In genomic region chr13:80584785-80585184, GRCh38 we compare ENCODE assay signal across 31 cellular contexts.
"Had no signal": no experiment of that assay in that cellular context is flagged by ENCODE, and none has a peak within 500 bp of the region (broad histone marks: within the 10 kb centered on the region; RNA-seq: fewer than 3 reads in every experiment).

No MANE protein-coding gene starts in this region.

- DNase-seq: activated CD4-positive, alpha-beta T cell treated with anti-CD3 and anti-CD28 coated beads for 1 hour; activated CD4-positive, alpha-beta T cell treated with anti-CD3 and anti-CD28 coated beads for 4 hours; activated CD4-positive, alpha-beta T cell treated with anti-CD3 and anti-CD28 coated beads, Interleukin-2, amount 10 ng/mL, durations not matched to agents 7 days and 5 days; activated CD4-positive, alpha-beta T cell treated with anti-CD3 and anti-CD28 coated beads, Interleukin-2, amount 50 U/mL, for 4 hours; activated CD8-positive, alpha-beta memory T cell treated with anti-CD3 and anti-CD28 coated beads for 24 hours; activated CD8-positive, alpha-beta T cell treated with anti-CD3 and anti-CD28 coated beads for 36 hours; activated effector memory CD4-positive, alpha-beta T cell treated with anti-CD3 and anti-CD28 coated beads, Interleukin-2, amount 50 U/mL, for 16 hours; activated naive CD4-positive, alpha-beta T cell treated with anti-CD3 and anti-CD28 coated beads for 36 hours; activated naive CD8-positive, alpha-beta T cell treated with anti-CD3 and anti-CD28 coated beads for 36 hours; activated naive CD8-positive, alpha-beta T cell treated with anti-CD3 and anti-CD28 coated beads, Interleukin-2, amount 50 U/mL, for 24 hours; activated T-cell treated with anti-CD3 and anti-CD28 coated beads, Interleukin-2, amount 50 U/mL, for 48 hours; adrenal gland; dorsolateral prefrontal cortex; effector memory CD4-positive, alpha-beta T cell; erythroblast; foreskin keratinocyte; gastrocnemius medialis; glutamatergic neuron; heart left ventricle; T-helper 2 cell had no signal

- H3K4me1 ChIP-seq: adrenal gland, ascending aorta, breast epithelium, esophagus muscularis mucosa, foreskin keratinocyte, gastrocnemius medialis, heart left ventricle had no signal

- H3K4me3 Mint-ChIP-seq: activated CD4-positive, alpha-beta T cell treated with anti-CD3 and anti-CD28 coated beads, Interleukin-2, amount 10 ng/mL, durations not matched to agents 7 days and 5 days; activated CD8-positive, alpha-beta T cell treated with anti-CD3 and anti-CD28 coated beads for 36 hours; activated naive CD4-positive, alpha-beta T cell treated with anti-CD3 and anti-CD28 coated beads for 36 hours; activated naive CD4-positive, alpha-beta T cell treated with anti-CD3 and anti-CD28 coated beads, Interleukin-2, amount 50 U/mL, for 24 hours; activated naive CD8-positive, alpha-beta T cell treated with anti-CD3 and anti-CD28 coated beads for 36 hours; activated naive CD8-positive, alpha-beta T cell treated with anti-CD3 and anti-CD28 coated beads, Interleukin-2, amount 50 U/mL, for 24 hours; activated T-helper 1 cell treated with anti-CD3 and anti-CD28 coated beads, Interleukin-12 subunit alpha, Interleukin-12 subunit beta, Interleukin-2, Interleukin-4 antibody, amounts not matched to agents 30 ng/mL and 10 ng/mL and 1 ng/mL, durations not matched to agents 14 hours and 24 hours and 36 hours; brain; central memory CD8-positive, alpha-beta T cell; dendritic cell treated with granulocyte-macrophage colony-stimulating factor and Interleukin-4, amounts not matched to agents 40 ng/mL and 50 ng/mL, for 4 days had no signal

- H3K9me3 ChIP-seq: adrenal gland, gastrocnemius medialis had no signal

- H3K4me1 Mint-ChIP-seq: activated CD4-positive, alpha-beta T cell treated with anti-CD3 and anti-CD28 coated beads, Interleukin-2, amount 10 ng/mL, durations not matched to agents 7 days and 5 days; activated naive CD4-positive, alpha-beta T cell treated with anti-CD3 and anti-CD28 coated beads, Interleukin-2, amount 50 U/mL, for 24 hours; activated naive CD8-positive, alpha-beta T cell treated with anti-CD3 and anti-CD28 coated beads for 36 hours; activated naive CD8-positive, alpha-beta T cell treated with anti-CD3 and anti-CD28 coated beads, Interleukin-2, amount 50 U/mL, for 24 hours; central memory CD8-positive, alpha-beta T cell had no signal

- H3K9me3 Mint-ChIP-seq: activated CD4-positive, alpha-beta T cell treated with anti-CD3 and anti-CD28 coated beads, Interleukin-2, amount 10 ng/mL, durations not matched to agents 7 days and 5 days; activated CD8-positive, alpha-beta T cell treated with anti-CD3 and anti-CD28 coated beads for 36 hours had no signal

- H3K27me3 Mint-ChIP-seq: activated CD4-positive, alpha-beta T cell treated with anti-CD3 and anti-CD28 coated beads, Interleukin-2, amount 10 ng/mL, durations not matched to agents 7 days and 5 days; activated CD8-positive, alpha-beta T cell treated with anti-CD3 and anti-CD28 coated beads for 36 hours; activated naive CD4-positive, alpha-beta T cell treated with anti-CD3 and anti-CD28 coated beads, Interleukin-2, amount 50 U/mL, for 24 hours; activated naive CD8-positive, alpha-beta T cell treated with anti-CD3 and anti-CD28 coated beads for 36 hours; activated naive CD8-positive, alpha-beta T cell treated with anti-CD3 and anti-CD28 coated beads, Interleukin-2, amount 50 U/mL, for 24 hours; brain; central memory CD8-positive, alpha-beta T cell; dendritic cell treated with granulocyte-macrophage colony-stimulating factor and Interleukin-4, amounts not matched to agents 40 ng/mL and 50 ng/mL, for 4 days had no signal

- H3K27ac Mint-ChIP-seq: activated CD4-positive, alpha-beta T cell treated with anti-CD3 and anti-CD28 coated beads, Interleukin-2, amount 10 ng/mL, durations not matched to agents 7 days and 5 days; activated CD8-positive, alpha-beta T cell treated with anti-CD3 and anti-CD28 coated beads for 36 hours; activated naive CD4-positive, alpha-beta T cell treated with anti-CD3 and anti-CD28 coated beads for 36 hours; activated naive CD4-positive, alpha-beta T cell treated with anti-CD3 and anti-CD28 coated beads, Interleukin-2, amount 50 U/mL, for 24 hours; activated naive CD8-positive, alpha-beta T cell treated with anti-CD3 and anti-CD28 coated beads for 36 hours; activated naive CD8-positive, alpha-beta T cell treated with anti-CD3 and anti-CD28 coated beads, Interleukin-2, amount 50 U/mL, for 24 hours; activated T-helper 1 cell treated with anti-CD3 and anti-CD28 coated beads, Interleukin-12 subunit alpha, Interleukin-12 subunit beta, Interleukin-2, Interleukin-4 antibody, amounts not matched to agents 30 ng/mL and 10 ng/mL and 1 ng/mL, durations not matched to agents 14 hours and 24 hours and 36 hours; activated T-helper 2 cell treated with anti-CD3 and anti-CD28 coated beads, Interferon-gamma antibody, Interleukin-2, Interleukin-4, amounts not matched to agents 10 μg/mL and 5 μg/mL and 100 μg/mL, durations not matched to agents 14 hours and 24 hours and 36 hours; brain; dendritic cell treated with granulocyte-macrophage colony-stimulating factor and Interleukin-4, amounts not matched to agents 40 ng/mL and 50 ng/mL, for 4 days had no signal

- H3K27me3 ChIP-seq: adrenal gland, ascending aorta, breast epithelium, cardiac muscle cell, dorsolateral prefrontal cortex, esophagus muscularis mucosa, foreskin keratinocyte, gastrocnemius medialis, heart left ventricle had no signal

- H3K27ac ChIP-seq: adrenal gland, ascending aorta, breast epithelium, cardiac muscle cell, coronary artery, dorsolateral prefrontal cortex, esophagus muscularis mucosa, foreskin keratinocyte, gastrocnemius medialis, heart left ventricle had no signal

- H3K36me3 Mint-ChIP-seq: activated naive CD4-positive, alpha-beta T cell treated with anti-CD3 and anti-CD28 coated beads, Interleukin-2, amount 50 U/mL, for 24 hours; activated naive CD8-positive, alpha-beta T cell treated with anti-CD3 and anti-CD28 coated beads for 36 hours; brain had no signal

- H3K36me3 ChIP-seq: adrenal gland, ascending aorta, breast epithelium, cardiac muscle cell, esophagus muscularis mucosa, gastrocnemius medialis, heart left ventricle had no signal

- ATAC-seq: activated CD8-positive, alpha-beta T cell treated with anti-CD3 and anti-CD28 coated beads for 36 hours; activated naive CD8-positive, alpha-beta T cell treated with anti-CD3 and anti-CD28 coated beads, Interleukin-2, amount 50 U/mL, for 24 hours; foreskin keratinocyte; gastrocnemius medialis; heart left ventricle had no signal

- H3K4me3 ChIP-seq: adrenal gland, ascending aorta, breast epithelium, cardiac muscle cell, coronary artery, dorsolateral prefrontal cortex, esophagus muscularis mucosa, gastrocnemius medialis, heart left ventricle had no signal
